8 cellular contexts compared by ENCODE assay signal in genomic region chr2:157596992-157597681, GRCh38. TPM values are rescaled to one million over a fixed set of nuclear protein-coding genes. Genes with fewer than 3 reads are reported as not detected.
DNase-seq lines count a peak whose midpoint lies in the region; ATAC-seq and TF ChIP-seq lines count a peak whose summit lies in the region.

No MANE protein-coding gene starts in this region.

- H3K27ac ChIP-seq in HUES48 (ENCODE audit: low read depth, low read length) (no peak overlapping the region), substantia nigra (ENCODE audit: low read depth, low read length, poor library complexity, severe bottlenecking) (peak overlapping the region; percentile 16)

- H3K27me3 Mint-ChIP-seq in natural killer cell treated with Interleukin-12 subunit alpha and Interleukin-12 subunit beta and Interleukin-15 and Interleukin-18, amount 100 ng/mL, for 72 hours: peaks cover 13 to 35% of the 10 kb centered on the region in 2 donors

- peak; percentile 59 for TF ChIP-seq CTCF in epithelial cell of proximal tubule (conservative IDR thresholded peaks at IDR 0.05; ENCODE audit: low read depth, low read length)

- peaks cover 9% of the 10 kb centered on the region for H3K27me3 ChIP-seq in HUES48 (ENCODE audit: control insufficient read depth, insufficient read depth, low read length)

- H3K9ac ChIP-seq in HUES48 (ENCODE audit: low read depth, low read length): no peak overlapping the region

- no peaks in the 10 kb centered on the region for H3K36me3 ChIP-seq in HUES48 (ENCODE audit: control insufficient read depth, insufficient read depth, low read length)

- ATAC-seq in GM18511 (IDR thresholded peaks at IDR 0.05; ENCODE audit: unreplicated experiment): peak; percentile 87
- peak; percentile 72 to 79 for ATAC-seq in natural killer cell treated with Interleukin-12 subunit alpha and Interleukin-12 subunit beta and Interleukin-15 and Interleukin-18, amount 100 ng/mL, for 72 hours

- peak; percentile 12 to 19 (median 16) for DNase-seq in activated CD8-positive, alpha-beta memory T cell treated with anti-CD3 and anti-CD28 coated beads for 48 hours (ENCODE audit: low read depth in 2 of 3, low spot score in 2 of 3)
- no peak for DNase-seq in epithelial cell of proximal tubule (ENCODE audit: low read depth)
- DNase-seq in natural killer cell treated with Interleukin-12 subunit alpha and Interleukin-12 subunit beta and Interleukin-15 and Interleukin-18, amount 100 ng/mL, for 72 hours (ENCODE audit: low spot score): peak; percentile 72
- peak in 41 of 49 donors; percentile 4 to 72 (median 38) for DNase-seq in substantia nigra (lab: John Stamatoyannopoulos, UW)
- DNase-seq in SIG-M5 (lab: John Stamatoyannopoulos, UW): no peak
- no peak for DNase-seq in NCI-H1048 (lab: John Stamatoyannopoulos, UW)

- no peaks in the 10 kb centered on the region for H3K36me3 Mint-ChIP-seq in natural killer cell treated with Interleukin-12 subunit alpha and Interleukin-12 subunit beta and Interleukin-15 and Interleukin-18, amount 100 ng/mL, for 72 hours

- peak overlapping the region; percentile 45; the same call in 1 of the 2 replicates for H3K4me3 ChIP-seq in HUES48 (ENCODE audit: low read depth, low read length)
- H3K4me3 ChIP-seq in epithelial cell of proximal tubule (ENCODE audit: low read depth, low read length): peak overlapping the region; percentile 31

- no peaks in the 10 kb centered on the region for H3K9me3 ChIP-seq in HUES48 (ENCODE audit: control insufficient read depth, insufficient read depth, low read length)

- H3K27ac Mint-ChIP-seq in natural killer cell treated with Interleukin-12 subunit alpha and Interleukin-12 subunit beta and Interleukin-15 and Interleukin-18, amount 100 ng/mL, for 72 hours: no peak overlapping the region

- H3K4me3 Mint-ChIP-seq in natural killer cell treated with Interleukin-12 subunit alpha and Interleukin-12 subunit beta and Interleukin-15 and Interleukin-18, amount 100 ng/mL, for 72 hours: peak overlapping the region; percentile 44

- H3K9me3 Mint-ChIP-seq in natural killer cell treated with Interleukin-12 subunit alpha and Interleukin-12 subunit beta and Interleukin-15 and Interleukin-18, amount 100 ng/mL, for 72 hours: no peaks in the 10 kb centered on the region

- peaks cover 4 to 5% of the 10 kb centered on the region in 2 donors for H3K4me1 Mint-ChIP-seq in natural killer cell treated with Interleukin-12 subunit alpha and Interleukin-12 subunit beta and Interleukin-15 and Interleukin-18, amount 100 ng/mL, for 72 hours (ENCODE audit: low read depth in 2 of 2)

- H3K4me1 ChIP-seq in HUES48 (ENCODE audit: control insufficient read depth, insufficient read depth, low read length): no peaks in the 10 kb centered on the region

RNA-seq across cellular contexts. Expression of gene ACVR1C, which starts 31.5 kb away (rescaled TPM):
- 0.07 and 0.23 TPM in 2 replicates for total RNA-seq in epithelial cell of proximal tubule
- 1 to 10 TPM; 1.4 to 1.8 TPM for total RNA-seq in natural killer cell treated with Interleukin-12 subunit alpha and Interleukin-12 subunit beta and Interleukin-15 and Interleukin-18, amount 100 ng/mL, for 72 hours

Comparison
In these comparisons a context has a peak if more than half of its experiments do, and no peak if none do; other contexts are left out.
1. DNase-seq: peak in activated CD8-positive, alpha-beta memory T cell treated with anti-CD3 and anti-CD28 coated beads for 48 hours (3 of 3), natural killer cell treated with Interleukin-12 subunit alpha and Interleukin-12 subunit beta and Interleukin-15 and Interleukin-18, amount 100 ng/mL, for 72 hours (single experiment) and substantia nigra (41 of 49); none in epithelial cell of proximal tubule (single experiment), SIG-M5 (single experiment) and NCI-H1048 (single experiment).